Comparison of ENCODE assay signal across 28 cellular contexts in the genomic region with DNA sequence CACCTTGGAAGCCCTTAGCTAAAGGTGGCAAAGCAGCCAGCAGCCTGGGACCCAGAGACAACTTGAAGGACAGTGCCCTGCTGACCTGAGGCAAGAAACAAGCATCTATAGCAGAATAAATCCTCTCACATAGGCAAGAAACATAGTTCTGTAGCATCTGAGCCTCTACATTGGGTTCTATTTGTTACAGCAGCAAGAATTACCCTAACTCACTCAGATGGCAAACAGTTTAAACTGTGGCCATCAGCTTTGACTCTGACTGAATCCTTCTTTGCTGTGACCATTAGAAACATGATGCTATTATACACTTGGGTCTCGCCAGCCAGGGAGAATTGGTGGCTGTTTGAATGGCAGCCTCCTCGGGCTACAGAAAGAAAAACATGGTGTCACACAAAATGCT. TPM values are rescaled to one million over a fixed set of nuclear protein-coding genes. Genes with fewer than 3 reads are reported as not detected.
A peak's percentile ranks its signal among the peaks of the same experiment; 100 is the strongest.
DNase-seq lines count a peak whose midpoint lies in the region; ATAC-seq, FAIRE-seq and TF ChIP-seq lines count a peak whose summit lies in the region.
"Had no signal": no experiment of that assay in that cellular context is flagged by ENCODE, and none has a peak within 500 bp of the region (broad histone marks: within the 10 kb centered on the region; RNA-seq: fewer than 3 reads in every experiment).

No MANE protein-coding gene starts in this region.

- H2AFZ ChIP-seq in DND-41 (ENCODE audit: low read depth, low read length), result no peak overlapping the region
- H2AFZ ChIP-seq in K562 (ENCODE audit: low read depth, low read length), result no peak overlapping the region
- H2AFZ ChIP-seq in trophoblast cell (ENCODE audit: insufficient read depth, low read length, poor library complexity), result no peak overlapping the region
- H2AFZ ChIP-seq in neuronal stem cell (ENCODE audit: low read length), result no peak overlapping the region

- H3K9me3 ChIP-seq in DND-41 (ENCODE audit: insufficient read depth, low read length, severe bottlenecking), result no peaks in the 10 kb centered on the region
- 0 out of 2 replicates have a peak, but pooled peaks cover 2% of the 10 kb centered on the region for H3K9me3 ChIP-seq in K562 (replicated peaks; ENCODE audit: control insufficient read depth, insufficient read depth, low read depth, low read length)
- H3K9me3 ChIP-seq in trophoblast cell (ENCODE audit: insufficient read depth, low read depth, low read length), result peaks cover 2% of the 10 kb centered on the region
- no peaks in the 10 kb centered on the region for H3K9me3 ChIP-seq in neuronal stem cell (replicated peaks in 1 of 2; ENCODE audit: control insufficient read depth in 2 of 2, insufficient read depth in 1 of 2, low read depth in 1 of 2, low read length in 2 of 2)
- H3K9me3 ChIP-seq: BE2C, BLaER1 had no signal

- BruUV-seq in K562 (replicated peaks; lab: Mats Ljungman, UMichigan), result no TSS peak

- H3K9me1 ChIP-seq in K562 (ENCODE audit: control insufficient read depth, insufficient read depth, low read length), result no peaks in the 10 kb centered on the region

- FAIRE-seq in K562 (lab: Jason Lieb, UNC), result no peak
- peak; percentile 35 for FAIRE-seq in urothelium cell line (lab: Jason Lieb, UNC)
- FAIRE-seq: A204.1, G401.6, GM12891, GM19239 had no signal

- H2BK120ac ChIP-seq in trophoblast cell (ENCODE audit: insufficient read depth, low read length, poor library complexity) (no peak overlapping the region), neuronal stem cell (ENCODE audit: low read depth, low read length) (no peak overlapping the region)

- intact Hi-C loops in K562 (cut with micrococcal nuclease), result loop anchor here (10.0 kb wide), 1 partner anchor 219 kb away; no protein-coding TSS in a partner anchor

- H2BK5ac ChIP-seq in trophoblast cell (ENCODE audit: low read depth, low read length, poor library complexity) (no peak overlapping the region), neuronal stem cell (ENCODE audit: low read length) (no peak overlapping the region)

- CTCF ChIA-PET in K562 (lab: Yijun Ruan, JAX; ENCODE audit: low intra/inter-chr PET ratio), result no interaction called here

- no peak for TF ChIP-seq CTCF in DND-41 (IDR thresholded peaks at IDR 0.05; ENCODE audit: borderline replicate concordance, extremely low read depth, low read length, poor library complexity, severe bottlenecking)
- TF ChIP-seq CTCF in K562 (IDR thresholded peaks at IDR 0.05 in 2 of 3, conservative IDR thresholded peaks at IDR 0.05 in 1 of 3; ENCODE audit: insufficient read depth in 2 of 3, low read depth in 1 of 3, low read length in 3 of 3), result no peak

- H3K4me3 ChIP-seq in DND-41 (ENCODE audit: low read depth in 1 of 2, low read length in 2 of 2) (no peak overlapping the region), K562 (no peak overlapping the region), trophoblast cell (ENCODE audit: low read depth, low read length) (peak overlapping the region; percentile 55), neuronal stem cell (ENCODE audit: low read length in 2 of 2) (no peak overlapping the region)
- H3K4me3 ChIP-seq: BLaER1 had no signal

- TF ChIP-seq RAD21 in K562 (CRISPR knock-in tag; conservative IDR thresholded peaks at IDR 0.05 in 1 of 2, IDR thresholded peaks at IDR 0.05 in 1 of 2), result no peak

- H3K36me3 ChIP-seq in DND-41 (ENCODE audit: insufficient read depth, low read length), result no peaks in the 10 kb centered on the region
- H3K36me3 ChIP-seq in K562 (ENCODE audit: control insufficient read depth, insufficient read depth, low read length), result no peaks in the 10 kb centered on the region
- H3K36me3 ChIP-seq in trophoblast cell (ENCODE audit: control insufficient read depth in 1 of 2, insufficient read depth in 2 of 2, low read length in 2 of 2), result no peaks in the 10 kb centered on the region
- H3K36me3 ChIP-seq in neuronal stem cell (replicated peaks in 1 of 2; ENCODE audit: control insufficient read depth in 2 of 2, insufficient read depth in 2 of 2, low read length in 2 of 2), result no peaks in the 10 kb centered on the region
- H3K36me3 ChIP-seq: BE2C, BLaER1 had no signal

- no peaks in the 10 kb centered on the region for H3K79me2 ChIP-seq in DND-41 (ENCODE audit: insufficient read depth, low read length)
- no peaks in the 10 kb centered on the region for H3K79me2 ChIP-seq in K562 (ENCODE audit: control insufficient read depth, insufficient read depth, low read length)
- no peaks in the 10 kb centered on the region for H3K79me2 ChIP-seq in trophoblast cell (ENCODE audit: control insufficient read depth, insufficient read depth, low read length, poor library complexity)

- H2BK12ac ChIP-seq in trophoblast cell (ENCODE audit: low read length) (no peak overlapping the region), neuronal stem cell (ENCODE audit: low read length) (no peak overlapping the region)

- H3K27me3 ChIP-seq in DND-41 (ENCODE audit: insufficient read depth, low read length, poor library complexity) (no peaks in the 10 kb centered on the region), K562 (ENCODE audit: control insufficient read depth in 2 of 2, insufficient read depth in 2 of 2, low read length in 2 of 2) (no peaks in the 10 kb centered on the region; a peak in 1 of 5 replicates), trophoblast cell (ENCODE audit: insufficient read depth, low read length) (no peaks in the 10 kb centered on the region), neuronal stem cell (ENCODE audit: control insufficient read depth in 3 of 3, insufficient read depth in 3 of 3, low read depth in 1 of 3, low read length in 3 of 3) (peaks cover 0 to 2% (median 0%) of the 10 kb centered on the region in 3 experiments)
- H3K27me3 ChIP-seq: BLaER1 had no signal

- peak overlapping the region; percentile 49; the same call in 1 of the 2 replicates for H3K27ac ChIP-seq in DND-41 (ENCODE audit: low read length)
- H3K27ac ChIP-seq in K562 (ENCODE audit: extremely low read depth, low read depth, low read length), result no peak overlapping the region
- no peak overlapping the region for H3K27ac ChIP-seq in trophoblast cell (ENCODE audit: low read depth, low read length)
- H3K27ac ChIP-seq in neuronal stem cell (replicated peaks; ENCODE audit: low read length), result no peak overlapping the region
- H3K27ac ChIP-seq: BLaER1 had no signal

- no peaks in the 10 kb centered on the region for H3K79me1 ChIP-seq in trophoblast cell (ENCODE audit: low read length)
- no peaks in the 10 kb centered on the region for H3K79me1 ChIP-seq in neuronal stem cell (ENCODE audit: low read depth, low read length)

- H3K23ac ChIP-seq in trophoblast cell (ENCODE audit: low read length) (no peak overlapping the region), neuronal stem cell (ENCODE audit: low read depth, low read length, poor library complexity) (no peak overlapping the region)

- H4K8ac ChIP-seq in trophoblast cell (ENCODE audit: low read depth, low read length), result no peak overlapping the region
- no peak overlapping the region for H4K8ac ChIP-seq in neuronal stem cell (ENCODE audit: low read depth, low read length)

- TF ChIP-seq EP300 in K562 (IDR thresholded peaks at IDR 0.05; ENCODE audit: low read length), result no peak

- no peak overlapping the region for H2BK15ac ChIP-seq in neuronal stem cell (ENCODE audit: low read length)

- H3K4me2 ChIP-seq in DND-41 (ENCODE audit: insufficient read depth, low read length) (no peak overlapping the region), K562 (ENCODE audit: insufficient read depth, low read length) (no peak overlapping the region), trophoblast cell (ENCODE audit: low read length) (no peak overlapping the region), neuronal stem cell (ENCODE audit: insufficient read depth, low read length, poor library complexity, severe bottlenecking) (no peak overlapping the region)
- H3K4me2 ChIP-seq: BLaER1 had no signal

- H4K12ac ChIP-seq in trophoblast cell (ENCODE audit: low read depth, low read length), result no peak overlapping the region

- in situ Hi-C loops in K562 (cut with MboI), result loop anchor here (5.0 kb wide), 1 partner anchor 706 kb away; a partner anchor contains a TSS

- peaks cover 55% of the 10 kb centered on the region for H3K4me1 ChIP-seq in DND-41 (ENCODE audit: insufficient read depth, low read length)
- peaks cover 13 to 34% of the 10 kb centered on the region in 2 experiments for H3K4me1 ChIP-seq in K562 (replicated peaks in 1 of 2; ENCODE audit: control insufficient read depth in 2 of 2, insufficient read depth in 2 of 2, low read length in 2 of 2)
- H3K4me1 ChIP-seq in trophoblast cell (ENCODE audit: control insufficient read depth in 1 of 2, insufficient read depth in 2 of 2, low read length in 2 of 2), result no peaks in the 10 kb centered on the region
- no peaks in the 10 kb centered on the region for H3K4me1 ChIP-seq in neuronal stem cell (ENCODE audit: control insufficient read depth in 2 of 2, insufficient read depth in 1 of 2, low read depth in 1 of 2, low read length in 2 of 2)
- H3K4me1 ChIP-seq: BE2C, BLaER1 had no signal

- H3K9ac ChIP-seq in DND-41 (ENCODE audit: low read depth, low read length) (no peak overlapping the region), K562 (ENCODE audit: insufficient read depth in 1 of 2, low read depth in 2 of 2, low read length in 2 of 2) (no peak overlapping the region), trophoblast cell (ENCODE audit: low read length) (no peak overlapping the region), neuronal stem cell (ENCODE audit: low read depth, low read length, poor library complexity) (no peak overlapping the region)
- H3K9ac ChIP-seq: BLaER1 had no signal

- H3K14ac ChIP-seq in trophoblast cell (ENCODE audit: low read length), result no peak overlapping the region
- H3K14ac ChIP-seq in neuronal stem cell (ENCODE audit: low read length), result no peak overlapping the region

- POLR2A ChIA-PET in K562 (lab: Yijun Ruan, JAX), result interaction anchor here (1.1 kb wide), 1 partner anchor 17 kb away, joined by 3 read pairs; no protein-coding TSS in a partner anchor

- no peak overlapping the region for H4K91ac ChIP-seq in trophoblast cell (ENCODE audit: low read depth, low read length)
- H4K91ac ChIP-seq in neuronal stem cell (ENCODE audit: low read depth, low read length, poor library complexity), result no peak overlapping the region

- H2AK5ac ChIP-seq in trophoblast cell (ENCODE audit: low read length) (no peak overlapping the region), neuronal stem cell (ENCODE audit: low read depth, low read length) (no peak overlapping the region)

- H3K18ac ChIP-seq in trophoblast cell (ENCODE audit: low read length) (no peak overlapping the region), neuronal stem cell (ENCODE audit: low read length) (no peak overlapping the region)

- 64% methylated on average over 2 of the region's 2 CpGs for WGBS in K562 (ENCODE audit: insufficient coverage, low coverage, missing lambda C conversion rate)
- WGBS in trophoblast cell (ENCODE audit: extremely low coverage, insufficient coverage, insufficient read length), result no CpG with 5 or more reads among the region's 2 CpGs
- no CpG with 5 or more reads among the region's 2 CpGs for WGBS in neuronal stem cell (ENCODE audit: extremely low coverage in 2 of 2, insufficient read length in 2 of 2, insufficient replicate concordance in 1 of 2), 2 donors

- DNase-seq in DND-41, result no peak
- DNase-seq in K562 (ENCODE audit: extremely low read depth in 1 of 4, low spot score in 3 of 4), result no peak
- no peak for DNase-seq in trophoblast cell
- no peak for DNase-seq in urothelium cell line (ENCODE audit: low spot score)
- no peak for DNase-seq in neuronal stem cell (ENCODE audit: low spot score)
- DNase-seq in cerebellar nuclear complex (lab: John Stamatoyannopoulos, UW), result no peak
- no peak for DNase-seq in ureter (ENCODE audit: low spot score)
- DNase-seq: 8988T; ACHN; BE2C; C1 segment of cervical spinal cord; CD4-positive, alpha-beta memory T cell; CD4-positive, CD25-positive, alpha-beta regulatory T cell; CD8-positive, alpha-beta memory T cell; COR-L47; DMS 273 treated with DMSO at 0.1 percent for 48 hours; DMS153; DMS53; DMS79; GF-D8 had no signal

- H4K20me1 ChIP-seq in DND-41 (ENCODE audit: insufficient read depth, low read length), result no peaks in the 10 kb centered on the region
- no peaks in the 10 kb centered on the region for H4K20me1 ChIP-seq in K562 (replicated peaks; ENCODE audit: control insufficient read depth, insufficient read depth, low read length)
- H4K20me1 ChIP-seq: BLaER1 had no signal

- no peak for TF ChIP-seq POLR2A in K562 (conservative IDR thresholded peaks at IDR 0.05)

- no peak overlapping the region for H3K4ac ChIP-seq in trophoblast cell (ENCODE audit: low read depth, low read length)
- H3K4ac ChIP-seq in neuronal stem cell (ENCODE audit: low read length), result no peak overlapping the region

- ATAC-seq in DND-41 (ENCODE audit: insufficient read depth, low read depth) (no peak), K562 (no peak)

RNA-seq across cellular contexts. Expression of a gene that starts 53.1 kb away (rescaled TPM):
- total RNA-seq in K562 (2011; cell fraction: chromatin; rRNA removed; ENCODE audit: low replicate concordance), result not detected in 2 replicates
- total RNA-seq in K562 (2011; cell fraction: nucleolus; rRNA removed), result not detected in 2 replicates
- not detected in 2 replicates for total RNA-seq in K562 (2011; cell fraction: nucleoplasm; rRNA removed)
- total RNA-seq in K562 (2014; rRNA removed), result 0.29 TPM in 1 of 2 replicates, not detected in the other
- not detected in 2 replicates for total RNA-seq in K562 (2014; rRNA removed; fragmentation: Illumina TruSeq; extraction: Trizol)
- not detected in 2 replicates for total RNA-seq in K562 (2015; rRNA removed; fragmentation: Illumina TruSeq; extraction: Trizol)
- total RNA-seq in K562 (2021), result not detected in 2 replicates
- polyA plus RNA-seq in K562 (2011; rRNA removed), result not detected in 2 replicates
- polyA plus RNA-seq in K562 (2011; cell fraction: cytosol; rRNA removed), result not detected in 2 replicates
- polyA plus RNA-seq in K562 (2011; cell fraction: nucleus; rRNA removed), result not detected in 2 replicates
- not detected in 2 replicates for polyA plus RNA-seq in K562 (2012)
- polyA plus RNA-seq in K562 (2014; fragmentation: Illumina TruSeq; extraction: Trizol), result not detected in 2 replicates
- under 1 TPM in 1 of 2 experiments, not detected in 1; 0.45 TPM for polyA plus RNA-seq in K562 (2014; fragmentation: Nextera tagmentation; extraction: Ambion mirVana)
- not detected in 2 replicates for polyA plus RNA-seq in K562 (2014; rRNA removed)
- not detected in 2 replicates for polyA minus RNA-seq in K562 (2011; rRNA and poly(A)+ RNA removed)
- polyA minus RNA-seq in K562 (2011; cell fraction: cytosol; rRNA and poly(A)+ RNA removed), result not detected in 2 replicates
- polyA minus RNA-seq in K562 (2011; cell fraction: nucleus; rRNA and poly(A)+ RNA removed), result not detected in 2 replicates
- not detected in 2 replicates for polyA plus RNA-seq in trophoblast cell (2013)
- not detected for polyA plus RNA-seq in neuronal stem cell (2013, experiment 1 of 2)
- not detected for polyA plus RNA-seq in neuronal stem cell (2013, experiment 2 of 2)
- not detected for total RNA-seq in ureter
- total RNA-seq: A673; CD4-positive, alpha-beta memory T cell; CD4-positive, CD25-positive, alpha-beta regulatory T cell had no signal
- polyA plus RNA-seq: AG04450; CD14-positive monocyte; CD4-positive, alpha-beta memory T cell; CD4-positive, CD25-positive, alpha-beta regulatory T cell; CD8-positive, alpha-beta memory T cell had no signal

RNA-seq across cellular contexts. Expression of a gene that starts 59.8 kb away (rescaled TPM):
- total RNA-seq in K562 (2011; cell fraction: chromatin; rRNA removed; ENCODE audit: low replicate concordance), result not detected in 2 replicates
- total RNA-seq in K562 (2011; cell fraction: nucleolus; rRNA removed), result not detected in 2 replicates
- not detected in 2 replicates for total RNA-seq in K562 (2011; cell fraction: nucleoplasm; rRNA removed)
- total RNA-seq in K562 (2014; rRNA removed) (not detected in 2 replicates), K562 (2014; rRNA removed; fragmentation: Illumina TruSeq; extraction: Trizol) (not detected in 2 replicates), K562 (2015; rRNA removed; fragmentation: Illumina TruSeq; extraction: Trizol) (not detected in 2 replicates), K562 (2021) (not detected in 2 replicates), ureter (2.1 TPM)
- polyA plus RNA-seq in K562 (2011; rRNA removed) (not detected in 2 replicates), K562 (2014; fragmentation: Illumina TruSeq; extraction: Trizol) (not detected in 2 replicates), K562 (2014; fragmentation: Nextera tagmentation; extraction: Ambion mirVana) (not detected), K562 (2014; rRNA removed) (not detected in 2 replicates)
- not detected in 2 replicates for polyA plus RNA-seq in K562 (2011; cell fraction: cytosol; rRNA removed)
- polyA plus RNA-seq in K562 (2011; cell fraction: nucleus; rRNA removed), result not detected in 2 replicates
- 0.24 TPM in 1 of 2 replicates, not detected in the other for polyA plus RNA-seq in K562 (2012)
- not detected in 2 replicates for polyA minus RNA-seq in K562 (2011; rRNA and poly(A)+ RNA removed)
- polyA minus RNA-seq in K562 (2011; cell fraction: cytosol; rRNA and poly(A)+ RNA removed), result not detected in 2 replicates
- polyA minus RNA-seq in K562 (2011; cell fraction: nucleus; rRNA and poly(A)+ RNA removed), result not detected in 2 replicates
- polyA plus RNA-seq in trophoblast cell (2013), result 0.15 TPM in 1 of 2 replicates, not detected in the other
- not detected for polyA plus RNA-seq in neuronal stem cell (2013, experiment 1 of 2)
- not detected for polyA plus RNA-seq in neuronal stem cell (2013, experiment 2 of 2)
- total RNA-seq: A673; CD4-positive, alpha-beta memory T cell; CD4-positive, CD25-positive, alpha-beta regulatory T cell; CD8-positive, alpha-beta memory T cell had no signal
- polyA plus RNA-seq: CD14-positive monocyte; CD4-positive, alpha-beta memory T cell; CD4-positive, CD25-positive, alpha-beta regulatory T cell; CD8-positive, alpha-beta memory T cell had no signal
